In the genomic region with DNA sequence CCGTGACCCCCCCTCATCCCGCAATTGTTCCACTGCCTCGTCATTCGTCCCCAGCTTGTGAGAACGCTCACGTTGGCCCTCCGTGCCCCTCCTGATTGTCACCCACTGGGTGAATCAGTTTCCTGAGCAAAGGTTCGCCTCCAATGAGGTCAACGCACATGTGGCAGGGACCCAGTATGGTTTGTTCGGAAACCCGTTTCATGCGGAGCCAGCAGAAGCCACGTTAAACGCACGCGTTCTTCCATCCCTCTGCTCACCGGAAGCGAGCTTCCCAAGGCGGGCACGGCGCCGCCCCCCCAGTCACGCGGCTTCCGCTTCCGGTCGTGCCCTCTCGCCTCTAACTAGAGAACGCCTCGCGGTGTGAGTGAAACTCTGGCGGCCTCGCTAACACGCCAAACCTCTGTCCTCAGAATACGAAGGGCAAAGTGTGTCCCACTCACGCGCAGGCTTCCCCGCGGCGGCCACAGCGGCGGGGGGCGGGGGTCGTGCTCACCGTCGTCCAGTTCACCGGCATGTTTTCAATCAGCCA, we compare ENCODE assay signal across 22 cellular contexts. TPM values are rescaled to one million over a fixed set of nuclear protein-coding genes. Genes with fewer than 3 reads are reported as not detected.
DNase-seq lines count a peak whose midpoint lies in the region; ATAC-seq, FAIRE-seq and TF ChIP-seq lines count a peak whose summit lies in the region.
"Had no signal": no experiment of that assay in that cellular context is flagged by ENCODE, and none has a peak within 500 bp of the region (broad histone marks: within the 10 kb centered on the region; RNA-seq: fewer than 3 reads in every experiment).

No MANE protein-coding gene starts in this region.

- peaks cover 2% of the 10 kb centered on the region for H3K36me3 Mint-ChIP-seq in activated CD8-positive, alpha-beta T cell treated with anti-CD3 and anti-CD28 coated beads for 36 hours (ENCODE audit: low read depth)
- H3K36me3 Mint-ChIP-seq in activated CD8-positive, alpha-beta T cell treated with anti-CD3 and anti-CD28 coated beads, Interleukin-2, amount 10 ng/mL, durations not matched to agents 7 days and 5 days (ENCODE audit: low read depth) = no peaks in the 10 kb centered on the region
- H3K36me3 Mint-ChIP-seq in endothelial cell (ENCODE audit: low read depth, unreplicated experiment) = no peaks in the 10 kb centered on the region
- H3K36me3 Mint-ChIP-seq: type B pancreatic cell had no signal

- no peaks in the 10 kb centered on the region for H3K79me2 ChIP-seq in osteoblast (ENCODE audit: insufficient read depth, low read length)

- FAIRE-seq in GM12891 (lab: Jason Lieb, UNC) = peak; percentile 75
- FAIRE-seq: A549, small intestine had no signal

- no peak for TF ChIP-seq POLR2A in GM12891 (IDR thresholded peaks at IDR 0.05; ENCODE audit: low read depth, low read length)

- DNase-seq in activated CD8-positive, alpha-beta T cell treated with anti-CD3 and anti-CD28 coated beads for 36 hours = no peak
- DNase-seq in activated CD8-positive, alpha-beta T cell treated with anti-CD3 and anti-CD28 coated beads, Interleukin-2, amount 10 ng/mL, durations not matched to agents 7 days and 5 days = no peak
- DNase-seq in GM12891 (ENCODE audit: insufficient read length, low spot score) = no peak
- DNase-seq in ecto neural progenitor cell (ENCODE audit: low spot score) = peak; percentile 34
- peak; percentile 21 for DNase-seq in osteoblast (ENCODE audit: insufficient read length, low spot score, missing footprints)
- no peak for DNase-seq in endothelial cell (ENCODE audit: low spot score)
- DNase-seq: activated gamma-delta T cell treated with Interleukin-2 at 50 U/mL for 16 hours; DMS79; H9; NCI-H1417 treated with DMSO at 0.1 percent for 48 hours; small intestine; stimulated activated naive CD8-positive, alpha-beta T cell treated with anti-CD3 and anti-CD28 coated beads, Interleukin-15, Interleukin-2, amounts not matched to agents 100 U/mL and 50 U/mL, for 24 hours had no signal

- CTCF ChIA-PET in activated CD8-positive, alpha-beta T cell treated with anti-CD3 and anti-CD28 coated beads for 36 hours (lab: Charles Lee) = interaction anchor here (0.7 to 0.9 kb wide), 2 partner anchors 14 to 20 kb away, joined by 3 read pairs; no protein-coding TSS in a partner anchor
- CTCF ChIA-PET in activated CD8-positive, alpha-beta T cell treated with anti-CD3 and anti-CD28 coated beads, Interleukin-2, amount 10 ng/mL, durations not matched to agents 7 days and 5 days (lab: Charles Lee) = no interaction called here

- ATAC-seq in activated CD8-positive, alpha-beta T cell treated with anti-CD3 and anti-CD28 coated beads for 36 hours = peak; percentile 19
- ATAC-seq in activated CD8-positive, alpha-beta T cell treated with anti-CD3 and anti-CD28 coated beads, Interleukin-2, amount 10 ng/mL, durations not matched to agents 7 days and 5 days = no peak
- ATAC-seq in HG03469 (IDR thresholded peaks at IDR 0.05; ENCODE audit: unreplicated experiment) = no peak
- ATAC-seq in HG02642 (IDR thresholded peaks at IDR 0.05; ENCODE audit: poor library complexity, unreplicated experiment) = no peak
- ATAC-seq: A549; stimulated activated naive CD8-positive, alpha-beta T cell treated with anti-CD3 and anti-CD28 coated beads, Interleukin-15, Interleukin-2, amounts not matched to agents 100 U/mL and 50 U/mL, for 24 hours had no signal

- POLR2A ChIA-PET in activated CD8-positive, alpha-beta T cell treated with anti-CD3 and anti-CD28 coated beads for 36 hours (lab: Charles Lee) = interaction anchor here (0.9 to 1.6 kb wide), 4 partner anchors 12 to 31 kb away, joined by 3 to 7 read pairs (median 4); no protein-coding TSS in a partner anchor
- POLR2A ChIA-PET in activated CD8-positive, alpha-beta T cell treated with anti-CD3 and anti-CD28 coated beads, Interleukin-2, amount 10 ng/mL, durations not matched to agents 7 days and 5 days (lab: Charles Lee) = interaction anchor here (1.8 kb wide), 1 partner anchor 32 kb away, joined by 8 read pairs; no protein-coding TSS in a partner anchor

- no peak overlapping the region for H3K27ac ChIP-seq in osteoblast (ENCODE audit: low read depth, low read length)
- H3K27ac ChIP-seq: A549 had no signal

- H3K36me3 ChIP-seq in osteoblast (ENCODE audit: insufficient read depth, low read length) = no peaks in the 10 kb centered on the region
- H3K36me3 ChIP-seq: colonic mucosa had no signal

- H3K4me1 ChIP-seq in osteoblast (ENCODE audit: insufficient read depth, low read length) = peaks cover 10% of the 10 kb centered on the region
- H3K4me1 ChIP-seq: A549 had no signal

- H2AFZ ChIP-seq in osteoblast (ENCODE audit: low read length) = no peak overlapping the region

- no peak for TF ChIP-seq CTCF in activated CD8-positive, alpha-beta T cell treated with anti-CD3 and anti-CD28 coated beads for 36 hours (IDR thresholded peaks at IDR 0.05)
- TF ChIP-seq CTCF in osteoblast (IDR thresholded peaks at IDR 0.05; ENCODE audit: extremely low read depth, low read depth, low read length) (no peak), endothelial cell (IDR thresholded peaks at IDR 0.05; ENCODE audit: unreplicated experiment) (no peak)

- no peaks in the 10 kb centered on the region for H4K20me1 ChIP-seq in osteoblast (ENCODE audit: insufficient read depth, low read length)

- intact Hi-C loops in activated CD8-positive, alpha-beta T cell treated with anti-CD3 and anti-CD28 coated beads for 36 hours (cut with micrococcal nuclease) = no loop called here

- H3K9me3 Mint-ChIP-seq in activated CD8-positive, alpha-beta T cell treated with anti-CD3 and anti-CD28 coated beads for 36 hours = no peaks in the 10 kb centered on the region
- H3K9me3 Mint-ChIP-seq in activated CD8-positive, alpha-beta T cell treated with anti-CD3 and anti-CD28 coated beads, Interleukin-2, amount 10 ng/mL, durations not matched to agents 7 days and 5 days (ENCODE audit: insufficient read depth) = no peaks in the 10 kb centered on the region
- H3K9me3 Mint-ChIP-seq in endothelial cell (ENCODE audit: unreplicated experiment) = no peaks in the 10 kb centered on the region
- H3K9me3 Mint-ChIP-seq: H9, type B pancreatic cell had no signal

- peaks cover 60% of the 10 kb centered on the region for H3K4me1 Mint-ChIP-seq in activated CD8-positive, alpha-beta T cell treated with anti-CD3 and anti-CD28 coated beads for 36 hours (ENCODE audit: low read depth)
- peaks cover 50% of the 10 kb centered on the region for H3K4me1 Mint-ChIP-seq in activated CD8-positive, alpha-beta T cell treated with anti-CD3 and anti-CD28 coated beads, Interleukin-2, amount 10 ng/mL, durations not matched to agents 7 days and 5 days (ENCODE audit: low read depth)
- H3K4me1 Mint-ChIP-seq in endothelial cell (ENCODE audit: unreplicated experiment) = peaks cover 5% of the 10 kb centered on the region

- peaks cover 8% of the 10 kb centered on the region for H3K27me3 ChIP-seq in osteoblast (ENCODE audit: insufficient read depth, low read length)
- H3K27me3 ChIP-seq: colonic mucosa had no signal

- H3K9me3 ChIP-seq in osteoblast (ENCODE audit: low read depth, low read length) = no peaks in the 10 kb centered on the region
- H3K9me3 ChIP-seq: A549, colonic mucosa had no signal

- no peak overlapping the region for H3K4me3 ChIP-seq in osteoblast (ENCODE audit: insufficient read depth, low read length)
- H3K4me3 ChIP-seq: A549, colonic mucosa had no signal

- peak overlapping the region; percentile 79 for H3K27ac Mint-ChIP-seq in activated CD8-positive, alpha-beta T cell treated with anti-CD3 and anti-CD28 coated beads for 36 hours
- no peak overlapping the region for H3K27ac Mint-ChIP-seq in activated CD8-positive, alpha-beta T cell treated with anti-CD3 and anti-CD28 coated beads, Interleukin-2, amount 10 ng/mL, durations not matched to agents 7 days and 5 days
- no peak overlapping the region for H3K27ac Mint-ChIP-seq in endothelial cell (ENCODE audit: unreplicated experiment)
- H3K27ac Mint-ChIP-seq: H9, type B pancreatic cell had no signal

- H3K4me3 Mint-ChIP-seq in activated CD8-positive, alpha-beta T cell treated with anti-CD3 and anti-CD28 coated beads for 36 hours = no peak overlapping the region
- H3K4me3 Mint-ChIP-seq in activated CD8-positive, alpha-beta T cell treated with anti-CD3 and anti-CD28 coated beads, Interleukin-2, amount 10 ng/mL, durations not matched to agents 7 days and 5 days = no peak overlapping the region
- no peak overlapping the region for H3K4me3 Mint-ChIP-seq in endothelial cell (ENCODE audit: unreplicated experiment)
- H3K4me3 Mint-ChIP-seq: H9, type B pancreatic cell had no signal

- H3K4me2 ChIP-seq in osteoblast (ENCODE audit: insufficient read depth, low read length) = no peak overlapping the region
- H3K4me2 ChIP-seq: A549 had no signal

- no peaks in the 10 kb centered on the region for H3K27me3 Mint-ChIP-seq in activated CD8-positive, alpha-beta T cell treated with anti-CD3 and anti-CD28 coated beads for 36 hours
- peaks cover 27% of the 10 kb centered on the region for H3K27me3 Mint-ChIP-seq in activated CD8-positive, alpha-beta T cell treated with anti-CD3 and anti-CD28 coated beads, Interleukin-2, amount 10 ng/mL, durations not matched to agents 7 days and 5 days (ENCODE audit: low read depth)
- peaks cover 13% of the 10 kb centered on the region for H3K27me3 Mint-ChIP-seq in endothelial cell (ENCODE audit: unreplicated experiment)

TF ChIP-seq in GM12891, 5 proteins besides CTCF, POLR2A, EP300 and RAD21:
- TF ChIP-seq SPI1 (IDR thresholded peaks at IDR 0.05; ENCODE audit: low read depth, low read length) = no peak
- TF ChIP-seq PAX5 (IDR thresholded peaks at IDR 0.05; ENCODE audit: insufficient read depth, low read length, severe bottlenecking) = no peak
- TF ChIP-seq TAF1 (IDR thresholded peaks at IDR 0.05; ENCODE audit: low read depth, low read length) = no peak
- no peak for TF ChIP-seq POLR2AphosphoS5 (IDR thresholded peaks at IDR 0.05; ENCODE audit: low read depth, low read length)
- TF ChIP-seq POU2F2 (IDR thresholded peaks at IDR 0.05; ENCODE audit: low read depth, low read length) = no peak

RNA-seq across cellular contexts. Expression of a gene that starts 18.0 kb away (rescaled TPM):
- total RNA-seq in activated CD8-positive, alpha-beta T cell treated with anti-CD3 and anti-CD28 coated beads for 36 hours = not detected
- total RNA-seq in activated CD8-positive, alpha-beta T cell treated with anti-CD3 and anti-CD28 coated beads, Interleukin-2, amount 10 ng/mL, durations not matched to agents 7 days and 5 days = not detected
- polyA plus RNA-seq in GM12891 (2012; ENCODE audit: low read depth, missing spikeins) = not detected
- total RNA-seq in osteoblast (not detected in 2 replicates), endothelial cell (ENCODE audit: unreplicated experiment) (not detected)
- total RNA-seq: colonic mucosa, H9, HT-29, left ventricle myocardium superior, LHCN-M2, posterior vena cava had no signal
- polyA plus RNA-seq: A549, esophagus, small intestine had no signal

RNA-seq across cellular contexts. Expression of a gene that starts 28.7 kb away (rescaled TPM):
- 10 to 100 TPM; 28.9 to 32.3 TPM for total RNA-seq in activated CD8-positive, alpha-beta T cell treated with anti-CD3 and anti-CD28 coated beads for 36 hours
- total RNA-seq in activated CD8-positive, alpha-beta T cell treated with anti-CD3 and anti-CD28 coated beads, Interleukin-2, amount 10 ng/mL, durations not matched to agents 7 days and 5 days = 10 to 100 TPM; 36.9 to 39.3 TPM
- 13.4 TPM for polyA plus RNA-seq in GM12891 (2012; ENCODE audit: low read depth, missing spikeins)
- 40.7 and 41.3 TPM in 2 replicates for total RNA-seq in osteoblast
- total RNA-seq in endothelial cell (ENCODE audit: unreplicated experiment) = 34.0 TPM

Comparison
In these comparisons a context has a peak if more than half of its experiments do, and no peak if none do; other contexts are left out.
1. DNase-seq: peak in ecto neural progenitor cell (single experiment) and osteoblast (single experiment); none in activated CD8-positive, alpha-beta T cell treated with anti-CD3 and anti-CD28 coated beads for 36 hours (single experiment), activated CD8-positive, alpha-beta T cell treated with anti-CD3 and anti-CD28 coated beads, Interleukin-2, amount 10 ng/mL, durations not matched to agents 7 days and 5 days (single experiment), GM12891 (single experiment) and endothelial cell (single experiment).